1 cellular context compared by ENCODE assay signal in the genomic region with DNA sequence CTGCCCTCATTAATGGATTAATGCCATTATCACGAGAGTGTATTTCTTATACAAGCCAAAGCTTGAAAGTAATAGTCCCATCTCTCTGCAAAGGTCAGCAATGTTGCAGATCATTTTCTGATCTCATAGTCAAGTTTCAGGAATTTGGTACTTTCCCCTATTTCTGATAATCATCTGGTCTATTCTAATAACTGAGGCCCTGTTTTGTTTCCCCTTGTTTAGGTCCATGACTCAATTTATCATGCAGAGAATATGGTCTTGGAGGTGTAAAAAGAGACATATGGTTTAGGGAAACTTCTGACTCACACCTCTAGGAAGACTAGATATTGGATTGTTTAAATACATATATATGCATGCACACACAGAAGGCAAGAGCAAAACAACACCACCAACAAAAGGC.
TF ChIP-seq lines count a peak whose summit lies in the region.

No MANE protein-coding gene starts in this region.

TF ChIP-seq in SK-N-SH treated with all-trans-retinoic acid at 6 μM for 48 hours, 23 proteins besides CTCF, POLR2A, EP300 and RAD21 (continued from another document):
- TF ChIP-seq, protein P1, sequence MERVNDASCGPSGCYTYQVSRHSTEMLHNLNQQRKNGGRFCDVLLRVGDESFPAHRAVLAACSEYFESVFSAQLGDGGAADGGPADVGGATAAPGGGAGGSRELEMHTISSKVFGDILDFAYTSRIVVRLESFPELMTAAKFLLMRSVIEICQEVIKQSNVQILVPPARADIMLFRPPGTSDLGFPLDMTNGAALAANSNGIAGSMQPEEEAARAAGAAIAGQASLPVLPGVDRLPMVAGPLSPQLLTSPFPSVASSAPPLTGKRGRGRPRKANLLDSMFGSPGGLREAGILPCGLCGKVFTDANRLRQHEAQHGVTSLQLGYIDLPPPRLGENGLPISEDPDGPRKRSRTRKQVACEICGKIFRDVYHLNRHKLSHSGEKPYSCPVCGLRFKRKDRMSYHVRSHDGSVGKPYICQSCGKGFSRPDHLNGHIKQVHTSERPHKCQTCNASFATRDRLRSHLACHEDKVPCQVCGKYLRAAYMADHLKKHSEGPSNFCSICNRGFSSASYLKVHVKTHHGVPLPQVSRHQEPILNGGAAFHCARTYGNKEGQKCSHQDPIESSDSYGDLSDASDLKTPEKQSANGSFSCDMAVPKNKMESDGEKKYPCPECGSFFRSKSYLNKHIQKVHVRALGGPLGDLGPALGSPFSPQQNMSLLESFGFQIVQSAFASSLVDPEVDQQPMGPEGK (CRISPR knock-in tag; IDR thresholded peaks at IDR 0.05; ENCODE audit: borderline replicate concordance), result no peak
- TF ChIP-seq ESRRG (CRISPR knock-in tag; IDR thresholded peaks at IDR 0.05) (no peak), ZFP30 (CRISPR knock-in tag; IDR thresholded peaks at IDR 0.05) (no peak), PPARA (CRISPR knock-in tag; IDR thresholded peaks at IDR 0.05; ENCODE audit: borderline replicate concordance) (no peak), TCF4 (CRISPR knock-in tag; IDR thresholded peaks at IDR 0.05; ENCODE audit: borderline replicate concordance) (no peak), ZNF70 (CRISPR knock-in tag; IDR thresholded peaks at IDR 0.05) (no peak), ZC3H10 (CRISPR knock-in tag; IDR thresholded peaks at IDR 0.05) (no peak), ISL1 (CRISPR knock-in tag; IDR thresholded peaks at IDR 0.05) (no peak), OSR1 (CRISPR knock-in tag; IDR thresholded peaks at IDR 0.05) (no peak), GLIS3 (CRISPR knock-in tag; IDR thresholded peaks at IDR 0.05) (no peak), CSDC2 (CRISPR knock-in tag; IDR thresholded peaks at IDR 0.05) (no peak), BACH2 (CRISPR knock-in tag; IDR thresholded peaks at IDR 0.05; ENCODE audit: borderline replicate concordance) (no peak), ZNF565 (CRISPR knock-in tag; conservative IDR thresholded peaks at IDR 0.05; ENCODE audit: low read depth) (no peak)
- TF ChIP-seq, protein P2, sequence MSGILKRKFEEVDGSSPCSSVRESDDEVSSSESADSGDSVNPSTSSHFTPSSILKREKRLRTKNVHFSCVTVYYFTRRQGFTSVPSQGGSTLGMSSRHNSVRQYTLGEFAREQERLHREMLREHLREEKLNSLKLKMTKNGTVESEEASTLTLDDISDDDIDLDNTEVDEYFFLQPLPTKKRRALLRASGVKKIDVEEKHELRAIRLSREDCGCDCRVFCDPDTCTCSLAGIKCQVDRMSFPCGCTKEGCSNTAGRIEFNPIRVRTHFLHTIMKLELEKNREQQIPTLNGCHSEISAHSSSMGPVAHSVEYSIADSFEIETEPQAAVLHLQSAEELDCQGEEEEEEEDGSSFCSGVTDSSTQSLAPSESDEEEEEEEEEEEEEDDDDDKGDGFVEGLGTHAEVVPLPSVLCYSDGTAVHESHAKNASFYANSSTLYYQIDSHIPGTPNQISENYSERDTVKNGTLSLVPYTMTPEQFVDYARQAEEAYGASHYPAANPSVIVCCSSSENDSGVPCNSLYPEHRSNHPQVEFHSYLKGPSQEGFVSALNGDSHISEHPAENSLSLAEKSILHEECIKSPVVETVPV (CRISPR knock-in tag; IDR thresholded peaks at IDR 0.05), result no peak
- TF ChIP-seq, protein P3, sequence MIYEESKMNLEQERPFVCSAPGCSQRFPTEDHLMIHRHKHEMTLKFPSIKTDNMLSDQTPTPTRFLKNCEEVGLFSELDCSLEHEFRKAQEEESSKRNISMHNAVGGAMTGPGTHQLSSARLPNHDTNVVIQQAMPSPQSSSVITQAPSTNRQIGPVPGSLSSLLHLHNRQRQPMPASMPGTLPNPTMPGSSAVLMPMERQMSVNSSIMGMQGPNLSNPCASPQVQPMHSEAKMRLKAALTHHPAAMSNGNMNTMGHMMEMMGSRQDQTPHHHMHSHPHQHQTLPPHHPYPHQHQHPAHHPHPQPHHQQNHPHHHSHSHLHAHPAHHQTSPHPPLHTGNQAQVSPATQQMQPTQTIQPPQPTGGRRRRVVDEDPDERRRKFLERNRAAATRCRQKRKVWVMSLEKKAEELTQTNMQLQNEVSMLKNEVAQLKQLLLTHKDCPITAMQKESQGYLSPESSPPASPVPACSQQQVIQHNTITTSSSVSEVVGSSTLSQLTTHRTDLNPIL (CRISPR knock-in tag; IDR thresholded peaks at IDR 0.05; ENCODE audit: low read depth), result no peak
TF ChIP-seq in SK-N-SH treated with all-trans-retinoic acid at 6 μM for 48 hours: peak in this region for 0.
